In genomic region chr4:127975121-127975770, GRCh38 we compare ENCODE assay signal across 17 cellular contexts. TPM values are rescaled to one million over a fixed set of nuclear protein-coding genes. Genes with fewer than 3 reads are reported as not detected.
DNase-seq lines count a peak whose midpoint lies in the region; ATAC-seq and TF ChIP-seq lines count a peak whose summit lies in the region.
"Had no signal": no experiment of that assay in that cellular context is flagged by ENCODE, and none has a peak within 500 bp of the region (broad histone marks: within the 10 kb centered on the region; RNA-seq: fewer than 3 reads in every experiment).

No MANE protein-coding gene starts in this region.

- no peak for DNase-seq in activated T-cell treated with anti-CD3 and anti-CD28 coated beads, Interleukin-2, amount 50 U/mL, for 72 hours
- no peak for DNase-seq in activated T-cell treated with anti-CD3 and anti-CD28 coated beads, Interleukin-2, amount 50 U/mL, for 48 hours
- DNase-seq in NCI-H2029 (lab: John Stamatoyannopoulos, UW) (peak; percentile 49), choroid plexus epithelial cell (ENCODE audit: low read depth) (peak; percentile 36), psoas muscle (no peak), immature natural killer cell (no peak)
- no peak for DNase-seq in stimulated activated CD4-positive, alpha-beta T cell treated with anti-CD3 and anti-CD28 coated beads, Interleukin-12 subunit alpha, Interleukin-12 subunit beta, amount 100 ng/mL, for 4 hours
- DNase-seq: activated gamma-delta T cell treated with Interleukin-2 at 50 U/mL for 16 hours, cortex of kidney, heart left ventricle, NCI-H1930, NCI-H748 treated with DMSO at 0.1 percent for 48 hours, Peyer's patch, WERI-Rb-1 had no signal

- no peak overlapping the region for H3K4me3 Mint-ChIP-seq in activated T-cell treated with anti-CD3 and anti-CD28 coated beads, Interleukin-2, amount 50 U/mL, for 72 hours
- no peak overlapping the region for H3K4me3 Mint-ChIP-seq in immature natural killer cell
- H3K4me3 Mint-ChIP-seq: neural crest cell had no signal

- peak overlapping the region; percentile 68 for H3K27ac Mint-ChIP-seq in activated T-cell treated with anti-CD3 and anti-CD28 coated beads, Interleukin-2, amount 50 U/mL, for 72 hours
- H3K27ac Mint-ChIP-seq in immature natural killer cell = peak overlapping the region in 1 of 6 donors; percentile 2

- 91 to 95% (median 94%) methylated on average over 2 of the region's 2 CpGs for WGBS in psoas muscle, 3 donors

- no peaks in the 10 kb centered on the region for H3K4me1 ChIP-seq in psoas muscle
- H3K4me1 ChIP-seq: Peyer's patch had no signal

- peaks cover 0 to 9% of the 10 kb centered on the region in 2 donors for H3K36me3 ChIP-seq in psoas muscle (ENCODE audit: insufficient read depth in 1 of 2, low read depth in 1 of 2)
- H3K36me3 ChIP-seq: Peyer's patch had no signal

- ATAC-seq in activated T-cell treated with anti-CD3 and anti-CD28 coated beads, Interleukin-2, amount 50 U/mL, for 72 hours (replicated peaks in 1 of 2) = peak in 1 of 2 donors; percentile 33
- ATAC-seq in psoas muscle = peak in 3 of 4 donors; percentile 51 to 66 (median 61)
- no peak for ATAC-seq in GM19397 (IDR thresholded peaks at IDR 0.05; ENCODE audit: unreplicated experiment)
- ATAC-seq: GM12878, heart left ventricle had no signal

- peaks cover 11% of the 10 kb centered on the region for H3K4me1 Mint-ChIP-seq in activated T-cell treated with anti-CD3 and anti-CD28 coated beads, Interleukin-2, amount 50 U/mL, for 72 hours (ENCODE audit: low read depth)
- peaks cover 0 to 16% of the 10 kb centered on the region in 2 donors for H3K4me1 Mint-ChIP-seq in immature natural killer cell
- H3K4me1 Mint-ChIP-seq: neural crest cell had no signal

- H3K4me3 ChIP-seq in choroid plexus epithelial cell (ENCODE audit: low read depth, low read length) = no peak overlapping the region
- no peak overlapping the region for H3K4me3 ChIP-seq in psoas muscle
- H3K4me3 ChIP-seq: GM12878, heart left ventricle, Peyer's patch had no signal

- H3K27ac ChIP-seq in psoas muscle = no peak overlapping the region
- H3K27ac ChIP-seq: heart left ventricle, Peyer's patch, WERI-Rb-1 had no signal

- TF ChIP-seq CTCF in choroid plexus epithelial cell (conservative IDR thresholded peaks at IDR 0.05; ENCODE audit: low read depth, low read length) (no peak), psoas muscle (IDR thresholded peaks at IDR 0.05) (no peak)

- H3K36me3 Mint-ChIP-seq in activated T-cell treated with anti-CD3 and anti-CD28 coated beads, Interleukin-2, amount 50 U/mL, for 72 hours (ENCODE audit: insufficient read depth in 2 of 2) = peaks cover 2 to 20% of the 10 kb centered on the region in 2 donors
- H3K36me3 Mint-ChIP-seq in immature natural killer cell = peaks cover 6% of the 10 kb centered on the region in 3 donors

- no peaks in the 10 kb centered on the region for H3K9me3 ChIP-seq in psoas muscle
- H3K9me3 ChIP-seq: Peyer's patch had no signal

- no peaks in the 10 kb centered on the region for H3K9me3 Mint-ChIP-seq in activated T-cell treated with anti-CD3 and anti-CD28 coated beads, Interleukin-2, amount 50 U/mL, for 72 hours
- H3K9me3 Mint-ChIP-seq in immature natural killer cell = no peaks in the 10 kb centered on the region

- intact Hi-C loops in psoas muscle (cut with DNase I) = no loop called here

- H3K27me3 Mint-ChIP-seq in activated T-cell treated with anti-CD3 and anti-CD28 coated beads, Interleukin-2, amount 50 U/mL, for 72 hours (ENCODE audit: low read depth) = no peaks in the 10 kb centered on the region
- peaks cover 0 to 2% (median 0%) of the 10 kb centered on the region in 3 donors for H3K27me3 Mint-ChIP-seq in immature natural killer cell (ENCODE audit: low read depth in 3 of 3)

- H3K27me3 ChIP-seq in psoas muscle (ENCODE audit: insufficient read depth in 3 of 3, low read length in 2 of 3) = no peaks in the 10 kb centered on the region
- H3K27me3 ChIP-seq: heart left ventricle, Peyer's patch had no signal

RNA-seq across cellular contexts. Expression of gene ABHD18, which starts 10.0 kb away (rescaled TPM):
- total RNA-seq in activated T-cell treated with anti-CD3 and anti-CD28 coated beads, Interleukin-2, amount 50 U/mL, for 72 hours = 10 to 100 TPM; 21.7 to 28.0 TPM
- 10 to 100 TPM in 3 of 4 donors, 1 to 10 TPM in 1; 7.4 to 21.4 (median 15.0) TPM for total RNA-seq in psoas muscle
- polyA plus RNA-seq in psoas muscle = 1 to 10 TPM; 4.5 to 8.8 (median 8.3) TPM
- 10 to 100 TPM in 2 of 3 donors, 1 to 10 TPM in 1; 3.4 to 11.8 (median 10.4) TPM for polyA plus RNA-seq in immature natural killer cell

RNA-seq across cellular contexts. Expression of gene MFSD8, which starts 10.3 kb away (rescaled TPM):
- total RNA-seq in activated T-cell treated with anti-CD3 and anti-CD28 coated beads, Interleukin-2, amount 50 U/mL, for 72 hours = 10 to 100 TPM; 19.3 to 21.2 TPM
- 10 to 100 TPM in 1 of 4 donors, 1 to 10 TPM in 3; 6.0 to 10.9 (median 7.4) TPM for total RNA-seq in psoas muscle
- polyA plus RNA-seq in psoas muscle (1 to 10 TPM; 3.7 to 6.5 (median 4.4) TPM), immature natural killer cell (10 to 100 TPM in 1 of 3 donors, 1 to 10 TPM in 2; 8.2 to 19.8 (median 8.3) TPM)

Comparison
In these comparisons a context has a peak if more than half of its experiments do, and no peak if none do; other contexts are left out.
1. DNase-seq: peak in NCI-H2029 (single experiment) and choroid plexus epithelial cell (single experiment); none in activated T-cell treated with anti-CD3 and anti-CD28 coated beads, Interleukin-2, amount 50 U/mL, for 72 hours (0 of 2), activated T-cell treated with anti-CD3 and anti-CD28 coated beads, Interleukin-2, amount 50 U/mL, for 48 hours (0 of 2), psoas muscle (0 of 2), immature natural killer cell (0 of 3) and stimulated activated CD4-positive, alpha-beta T cell treated with anti-CD3 and anti-CD28 coated beads, Interleukin-12 subunit alpha, Interleukin-12 subunit beta, amount 100 ng/mL, for 4 hours (single experiment).